9 cellular contexts compared by ENCODE assay signal in the genomic region with DNA sequence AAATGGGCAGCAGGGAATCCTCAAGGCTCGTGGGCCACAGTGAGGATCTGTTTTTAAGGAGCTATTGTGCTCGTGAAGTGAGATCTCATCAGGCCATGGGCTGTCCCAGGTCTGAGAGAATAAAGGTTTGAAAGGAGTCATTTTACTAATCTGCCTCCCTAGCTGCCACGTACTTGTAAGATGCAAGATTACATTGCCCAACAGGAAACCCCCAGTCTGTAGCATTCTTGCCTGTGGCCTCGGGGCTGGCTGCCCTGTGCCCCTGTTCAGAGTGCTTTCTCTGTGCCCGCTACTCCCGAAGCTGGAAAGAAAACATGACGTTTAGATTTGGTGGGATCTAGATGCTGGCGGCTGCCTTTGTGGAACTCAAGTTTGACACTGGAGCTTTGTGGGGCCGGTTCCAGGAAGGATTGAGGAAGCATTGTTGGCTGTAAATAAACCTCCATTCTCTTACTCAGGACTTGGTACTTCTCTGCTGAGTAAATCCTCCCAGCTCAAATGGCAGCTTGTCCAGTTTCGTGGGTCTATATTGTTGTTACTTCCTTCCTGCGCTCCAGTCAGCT. TPM values are rescaled to one million over a fixed set of nuclear protein-coding genes. Genes with fewer than 3 reads are reported as not detected.
DNase-seq lines count a peak whose midpoint lies in the region; ATAC-seq and TF ChIP-seq lines count a peak whose summit lies in the region.
"Had no signal": no experiment of that assay in that cellular context is flagged by ENCODE, and none has a peak within 500 bp of the region (broad histone marks: within the 10 kb centered on the region; RNA-seq: fewer than 3 reads in every experiment).

No MANE protein-coding gene starts in this region.

- H3K9me3 ChIP-seq in left ventricle myocardium inferior (replicated peaks) = no peaks in the 10 kb centered on the region

- no peaks in the 10 kb centered on the region for H3K9me3 Mint-ChIP-seq in memory B cell

- 63% methylated on average over 11 of the region's 11 CpGs for WGBS in urinary bladder

- peaks cover 42% of the 10 kb centered on the region for H3K4me1 Mint-ChIP-seq in memory B cell

- no peaks in the 10 kb centered on the region for H3K36me3 ChIP-seq in left ventricle myocardium inferior
- H3K36me3 ChIP-seq in urinary bladder (ENCODE audit: insufficient read depth) = no peaks in the 10 kb centered on the region

- no peaks in the 10 kb centered on the region for H3K27me3 Mint-ChIP-seq in memory B cell

- peaks cover 90% of the 10 kb centered on the region for H3K4me1 ChIP-seq in left ventricle myocardium inferior
- H3K4me1 ChIP-seq in urinary bladder (ENCODE audit: insufficient read depth) = no peaks in the 10 kb centered on the region

- H3K27me3 ChIP-seq in left ventricle myocardium inferior (ENCODE audit: low read depth) = no peaks in the 10 kb centered on the region

- H3K4me3 Mint-ChIP-seq in memory B cell = peak overlapping the region; percentile 31

- H3K27ac ChIP-seq in left ventricle myocardium inferior (replicated peaks) (peak overlapping the region; percentile 81), urinary bladder (ENCODE audit: low read depth) (peak overlapping the region; percentile 41)

- DNase-seq in left ventricle myocardium inferior = no peak
- DNase-seq in Right ventricle myocardium inferior (ENCODE audit: missing footprints) = no peak
- peak; percentile 91 for DNase-seq in amniotic epithelial cell (ENCODE audit: low read depth)
- DNase-seq in memory B cell (ENCODE audit: low spot score in 2 of 2) = no peak
- no peak for DNase-seq in OCI-M2 (lab: John Stamatoyannopoulos, UW; ENCODE audit: unreplicated experiment)
- DNase-seq: DND-41 had no signal

- peaks cover 4% of the 10 kb centered on the region for H3K36me3 Mint-ChIP-seq in memory B cell

- intact Hi-C loops in left ventricle myocardium inferior (cut with micrococcal nuclease) (no loop called here), Right ventricle myocardium inferior (cut with DNase I) (no loop called here)

- H3K4me3 ChIP-seq in left ventricle myocardium inferior (no peak overlapping the region), urinary bladder (ENCODE audit: low read depth, low read length) (no peak overlapping the region)

- no peak for ATAC-seq in Right ventricle myocardium inferior
- no peak for ATAC-seq in memory B cell (ENCODE audit: low read depth)
- no peak for ATAC-seq in HG02759 (IDR thresholded peaks at IDR 0.05; ENCODE audit: unreplicated experiment)
- ATAC-seq in GM19395 (IDR thresholded peaks at IDR 0.05; ENCODE audit: unreplicated experiment) = no peak

- peak overlapping the region; percentile 77 for H3K27ac Mint-ChIP-seq in memory B cell

- TF ChIP-seq CTCF in left ventricle myocardium inferior (IDR thresholded peaks at IDR 0.05; ENCODE audit: borderline replicate concordance) = no peak

RNA-seq across cellular contexts. Expression of a gene that starts 21.2 kb away (rescaled TPM):
- 47.2 TPM for total RNA-seq in left ventricle myocardium inferior
- total RNA-seq in Right ventricle myocardium inferior = 47.4 TPM
- total RNA-seq in urinary bladder = 37.7 TPM
- polyA plus RNA-seq in urinary bladder = 87.0 TPM

RNA-seq across cellular contexts. Expression of a gene that starts 21.3 kb away (rescaled TPM):
- total RNA-seq in left ventricle myocardium inferior (17.3 TPM), Right ventricle myocardium inferior (15.9 TPM), urinary bladder (22.2 TPM)
- 19.6 TPM for polyA plus RNA-seq in urinary bladder

RNA-seq across cellular contexts. Expression of a gene that starts 33.0 kb away (rescaled TPM):
- 10.6 TPM for total RNA-seq in left ventricle myocardium inferior
- 7.5 TPM for total RNA-seq in Right ventricle myocardium inferior
- total RNA-seq in urinary bladder = 22.4 TPM
- polyA plus RNA-seq in urinary bladder = 64.8 TPM

RNA-seq across cellular contexts. Expression of a gene that starts 55.1 kb away (rescaled TPM):
- 14.0 TPM for total RNA-seq in left ventricle myocardium inferior
- 11.4 TPM for total RNA-seq in Right ventricle myocardium inferior
- total RNA-seq in urinary bladder = 4.0 TPM
- polyA plus RNA-seq in urinary bladder = 3.6 TPM
